In the genomic region with DNA sequence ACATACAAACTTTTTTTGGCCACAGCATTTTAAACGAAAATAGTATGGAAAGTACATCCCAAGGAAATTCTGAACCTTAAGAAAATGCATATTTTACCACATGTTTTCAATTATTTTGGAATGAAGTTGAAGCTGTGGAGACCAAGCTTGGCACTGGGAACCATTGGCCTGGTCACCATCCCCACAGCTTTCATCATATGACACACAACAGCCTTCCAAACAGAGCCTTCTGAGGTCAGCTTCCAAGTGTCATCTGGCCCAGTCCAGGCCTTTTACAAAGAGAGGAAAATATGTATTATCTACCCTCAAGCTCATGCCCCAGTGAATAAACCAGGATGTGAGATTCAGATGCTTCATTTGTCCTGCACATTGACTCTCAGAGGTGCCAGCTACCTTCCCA, we compare ENCODE assay signal across 16 cellular contexts.
DNase-seq lines count a peak whose midpoint lies in the region; ATAC-seq and TF ChIP-seq lines count a peak whose summit lies in the region.
"Had no signal": no experiment of that assay in that cellular context is flagged by ENCODE, and none has a peak within 500 bp of the region (broad histone marks: within the 10 kb centered on the region; RNA-seq: fewer than 3 reads in every experiment).

No MANE protein-coding gene starts in this region.

- H3K9me3 Mint-ChIP-seq in WTC11 (peaks cover 13% of the 10 kb centered on the region), T-cell (peaks cover 3 to 12% (median 9%) of the 10 kb centered on the region in 3 donors)

- H3K4me3 Mint-ChIP-seq in WTC11, result no peak overlapping the region
- no peak overlapping the region for H3K4me3 Mint-ChIP-seq in T-cell

- no peak overlapping the region for H3K27ac Mint-ChIP-seq in WTC11
- H3K27ac Mint-ChIP-seq in T-cell, result no peak overlapping the region

- H3K36me3 Mint-ChIP-seq in WTC11 (peaks cover 3% of the 10 kb centered on the region; the same call in 1 of the 2 replicates), T-cell (peaks cover 6% of the 10 kb centered on the region)

- H3K27me3 Mint-ChIP-seq in WTC11 (ENCODE audit: low read depth), result no peaks in the 10 kb centered on the region
- H3K27me3 Mint-ChIP-seq in T-cell, result no peaks in the 10 kb centered on the region

- CTCF ChIA-PET in WTC11 (lab: Charles Lee) (interaction anchor here (1.3 to 3.1 kb wide), 11 partner anchors 8 to 476 kb away, joined by 4 to 17 read pairs (median 8); partner anchors contain the start of gene FNDC1), T-cell (lab: Charles Lee) (no interaction called here)

- TF ChIP-seq CTCF in AG10803 (conservative IDR thresholded peaks at IDR 0.05; ENCODE audit: low read length) (no peak), foreskin fibroblast (IDR thresholded peaks at IDR 0.05; ENCODE audit: low read depth, low read length) (no peak), WTC11 (IDR thresholded peaks at IDR 0.05) (no peak)

- H3K4me1 Mint-ChIP-seq in WTC11 (no peaks in the 10 kb centered on the region), T-cell (no peaks in the 10 kb centered on the region)

- DNase-seq in AG10803 (ENCODE audit: low read depth), result peak; percentile 87
- peak; percentile 57 for DNase-seq in adipocyte (ENCODE audit: low read depth)
- peak; percentile 51 to 83 for DNase-seq in foreskin fibroblast
- DNase-seq in myocyte (ENCODE audit: low read depth), result peak; percentile 71
- DNase-seq in WTC11 (ENCODE audit: low spot score), result no peak
- DNase-seq in T-cell, result no peak
- DNase-seq: AML-193; DMS79; NCI-H1417 treated with DMSO at 0.1 percent for 48 hours; NCI-H187 treated with DMSO at 0.1 percent for 48 hours; NK-92 treated with Interleukin-12 subunit alpha and Interleukin-12 subunit beta, amount 100 ng/mL, for 24 hours; SHP77 treated with DMSO at 0.1 percent for 48 hours; SK-N-SH had no signal

- H3K4me3 ChIP-seq in AG10803 (ENCODE audit: low read length) (no peak overlapping the region), adipocyte (ENCODE audit: low read length) (no peak overlapping the region), foreskin fibroblast (ENCODE audit: low read depth in 1 of 2, low read length in 2 of 2) (no peak overlapping the region)
- H3K4me3 ChIP-seq: A549 had no signal

- POLR2A ChIA-PET in WTC11 (lab: Charles Lee), result no interaction called here
- POLR2A ChIA-PET in T-cell (lab: Charles Lee), result no interaction called here

- H3K27me3 ChIP-seq in adipocyte (replicated peaks; ENCODE audit: control insufficient read depth, insufficient read depth, low read length), result no peaks in the 10 kb centered on the region

- ATAC-seq in WTC11 (no peak), GM18511 (IDR thresholded peaks at IDR 0.05; ENCODE audit: unreplicated experiment) (no peak), T-cell (replicated peaks in 1 of 4) (no peak)
- ATAC-seq: A549 had no signal

- H3K9ac ChIP-seq in adipocyte (ENCODE audit: low read length), result no peak overlapping the region
- H3K9ac ChIP-seq: KMS-11, SK-N-SH had no signal

- H3K36me3 ChIP-seq in adipocyte (ENCODE audit: control insufficient read depth, insufficient read depth, low read length, severe bottlenecking), result no peaks in the 10 kb centered on the region

- H3K9me3 ChIP-seq in adipocyte (ENCODE audit: control insufficient read depth, low read length), result no peaks in the 10 kb centered on the region
- H3K9me3 ChIP-seq: A549, SK-N-SH had no signal

- H3K4me1 ChIP-seq in adipocyte (ENCODE audit: control insufficient read depth, insufficient read depth, low read length), result peaks cover 9% of the 10 kb centered on the region
- H3K4me1 ChIP-seq: A549 had no signal

TF ChIP-seq in WTC11, 78 proteins besides CTCF, POLR2A, EP300 and RAD21 (continues in another document):
- no peak for TF ChIP-seq CREM (CRISPR knock-in tag; IDR thresholded peaks at IDR 0.05)
- no peak for TF ChIP-seq JUN (CRISPR knock-in tag; IDR thresholded peaks at IDR 0.05)
- no peak for TF ChIP-seq ZNF396 (CRISPR knock-in tag; IDR thresholded peaks at IDR 0.05; ENCODE audit: borderline replicate concordance)
- TF ChIP-seq, protein P1, sequence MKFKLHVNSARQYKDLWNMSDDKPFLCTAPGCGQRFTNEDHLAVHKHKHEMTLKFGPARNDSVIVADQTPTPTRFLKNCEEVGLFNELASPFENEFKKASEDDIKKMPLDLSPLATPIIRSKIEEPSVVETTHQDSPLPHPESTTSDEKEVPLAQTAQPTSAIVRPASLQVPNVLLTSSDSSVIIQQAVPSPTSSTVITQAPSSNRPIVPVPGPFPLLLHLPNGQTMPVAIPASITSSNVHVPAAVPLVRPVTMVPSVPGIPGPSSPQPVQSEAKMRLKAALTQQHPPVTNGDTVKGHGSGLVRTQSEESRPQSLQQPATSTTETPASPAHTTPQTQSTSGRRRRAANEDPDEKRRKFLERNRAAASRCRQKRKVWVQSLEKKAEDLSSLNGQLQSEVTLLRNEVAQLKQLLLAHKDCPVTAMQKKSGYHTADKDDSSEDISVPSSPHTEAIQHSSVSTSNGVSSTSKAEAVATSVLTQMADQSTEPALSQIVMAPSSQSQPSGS (CRISPR knock-in tag; IDR thresholded peaks at IDR 0.05; ENCODE audit: borderline replicate concordance, low read depth), result no peak
- TF ChIP-seq E2F5 (CRISPR knock-in tag; IDR thresholded peaks at IDR 0.05), result no peak
- TF ChIP-seq, protein P2, sequence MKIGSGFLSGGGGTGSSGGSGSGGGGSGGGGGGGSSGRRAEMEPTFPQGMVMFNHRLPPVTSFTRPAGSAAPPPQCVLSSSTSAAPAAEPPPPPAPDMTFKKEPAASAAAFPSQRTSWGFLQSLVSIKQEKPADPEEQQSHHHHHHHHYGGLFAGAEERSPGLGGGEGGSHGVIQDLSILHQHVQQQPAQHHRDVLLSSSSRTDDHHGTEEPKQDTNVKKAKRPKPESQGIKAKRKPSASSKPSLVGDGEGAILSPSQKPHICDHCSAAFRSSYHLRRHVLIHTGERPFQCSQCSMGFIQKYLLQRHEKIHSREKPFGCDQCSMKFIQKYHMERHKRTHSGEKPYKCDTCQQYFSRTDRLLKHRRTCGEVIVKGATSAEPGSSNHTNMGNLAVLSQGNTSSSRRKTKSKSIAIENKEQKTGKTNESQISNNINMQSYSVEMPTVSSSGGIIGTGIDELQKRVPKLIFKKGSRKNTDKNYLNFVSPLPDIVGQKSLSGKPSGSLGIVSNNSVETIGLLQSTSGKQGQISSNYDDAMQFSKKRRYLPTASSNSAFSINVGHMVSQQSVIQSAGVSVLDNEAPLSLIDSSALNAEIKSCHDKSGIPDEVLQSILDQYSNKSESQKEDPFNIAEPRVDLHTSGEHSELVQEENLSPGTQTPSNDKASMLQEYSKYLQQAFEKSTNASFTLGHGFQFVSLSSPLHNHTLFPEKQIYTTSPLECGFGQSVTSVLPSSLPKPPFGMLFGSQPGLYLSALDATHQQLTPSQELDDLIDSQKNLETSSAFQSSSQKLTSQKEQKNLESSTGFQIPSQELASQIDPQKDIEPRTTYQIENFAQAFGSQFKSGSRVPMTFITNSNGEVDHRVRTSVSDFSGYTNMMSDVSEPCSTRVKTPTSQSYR (CRISPR knock-in tag; IDR thresholded peaks at IDR 0.05), result no peak
- no peak for TF ChIP-seq ETV6 (CRISPR knock-in tag; IDR thresholded peaks at IDR 0.05)
- no peak for TF ChIP-seq JAZF1 (CRISPR knock-in tag; IDR thresholded peaks at IDR 0.05)
- no peak for TF ChIP-seq SMAD3 (CRISPR knock-in tag; IDR thresholded peaks at IDR 0.05; ENCODE audit: borderline replicate concordance)
- no peak for TF ChIP-seq FOXP1 (CRISPR knock-in tag; IDR thresholded peaks at IDR 0.05; ENCODE audit: borderline replicate concordance)
- no peak for TF ChIP-seq ATF1 (CRISPR knock-in tag; IDR thresholded peaks at IDR 0.05)
- no peak for TF ChIP-seq ZNF121 (CRISPR knock-in tag; IDR thresholded peaks at IDR 0.05)
- TF ChIP-seq, protein P3, sequence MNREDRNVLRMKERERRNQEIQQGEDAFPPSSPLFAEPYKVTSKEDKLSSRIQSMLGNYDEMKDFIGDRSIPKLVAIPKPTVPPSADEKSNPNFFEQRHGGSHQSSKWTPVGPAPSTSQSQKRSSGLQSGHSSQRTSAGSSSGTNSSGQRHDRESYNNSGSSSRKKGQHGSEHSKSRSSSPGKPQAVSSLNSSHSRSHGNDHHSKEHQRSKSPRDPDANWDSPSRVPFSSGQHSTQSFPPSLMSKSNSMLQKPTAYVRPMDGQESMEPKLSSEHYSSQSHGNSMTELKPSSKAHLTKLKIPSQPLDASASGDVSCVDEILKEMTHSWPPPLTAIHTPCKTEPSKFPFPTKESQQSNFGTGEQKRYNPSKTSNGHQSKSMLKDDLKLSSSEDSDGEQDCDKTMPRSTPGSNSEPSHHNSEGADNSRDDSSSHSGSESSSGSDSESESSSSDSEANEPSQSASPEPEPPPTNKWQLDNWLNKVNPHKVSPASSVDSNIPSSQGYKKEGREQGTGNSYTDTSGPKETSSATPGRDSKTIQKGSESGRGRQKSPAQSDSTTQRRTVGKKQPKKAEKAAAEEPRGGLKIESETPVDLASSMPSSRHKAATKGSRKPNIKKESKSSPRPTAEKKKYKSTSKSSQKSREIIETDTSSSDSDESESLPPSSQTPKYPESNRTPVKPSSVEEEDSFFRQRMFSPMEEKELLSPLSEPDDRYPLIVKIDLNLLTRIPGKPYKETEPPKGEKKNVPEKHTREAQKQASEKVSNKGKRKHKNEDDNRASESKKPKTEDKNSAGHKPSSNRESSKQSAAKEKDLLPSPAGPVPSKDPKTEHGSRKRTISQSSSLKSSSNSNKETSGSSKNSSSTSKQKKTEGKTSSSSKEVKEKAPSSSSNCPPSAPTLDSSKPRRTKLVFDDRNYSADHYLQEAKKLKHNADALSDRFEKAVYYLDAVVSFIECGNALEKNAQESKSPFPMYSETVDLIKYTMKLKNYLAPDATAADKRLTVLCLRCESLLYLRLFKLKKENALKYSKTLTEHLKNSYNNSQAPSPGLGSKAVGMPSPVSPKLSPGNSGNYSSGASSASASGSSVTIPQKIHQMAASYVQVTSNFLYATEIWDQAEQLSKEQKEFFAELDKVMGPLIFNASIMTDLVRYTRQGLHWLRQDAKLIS (CRISPR knock-in tag; IDR thresholded peaks at IDR 0.05; ENCODE audit: borderline replicate concordance), result no peak
- no peak for TF ChIP-seq ZBTB21 (CRISPR knock-in tag; IDR thresholded peaks at IDR 0.05; ENCODE audit: borderline replicate concordance)

Comparison
In these comparisons a context has a peak if more than half of its experiments do, and no peak if none do; other contexts are left out.
1. DNase-seq: peak in AG10803 (single experiment), adipocyte (single experiment), foreskin fibroblast (2 of 2) and myocyte (single experiment); none in WTC11 (single experiment) and T-cell (0 of 34).